ENCODE assay signal across 8 cellular contexts in the genomic region with DNA sequence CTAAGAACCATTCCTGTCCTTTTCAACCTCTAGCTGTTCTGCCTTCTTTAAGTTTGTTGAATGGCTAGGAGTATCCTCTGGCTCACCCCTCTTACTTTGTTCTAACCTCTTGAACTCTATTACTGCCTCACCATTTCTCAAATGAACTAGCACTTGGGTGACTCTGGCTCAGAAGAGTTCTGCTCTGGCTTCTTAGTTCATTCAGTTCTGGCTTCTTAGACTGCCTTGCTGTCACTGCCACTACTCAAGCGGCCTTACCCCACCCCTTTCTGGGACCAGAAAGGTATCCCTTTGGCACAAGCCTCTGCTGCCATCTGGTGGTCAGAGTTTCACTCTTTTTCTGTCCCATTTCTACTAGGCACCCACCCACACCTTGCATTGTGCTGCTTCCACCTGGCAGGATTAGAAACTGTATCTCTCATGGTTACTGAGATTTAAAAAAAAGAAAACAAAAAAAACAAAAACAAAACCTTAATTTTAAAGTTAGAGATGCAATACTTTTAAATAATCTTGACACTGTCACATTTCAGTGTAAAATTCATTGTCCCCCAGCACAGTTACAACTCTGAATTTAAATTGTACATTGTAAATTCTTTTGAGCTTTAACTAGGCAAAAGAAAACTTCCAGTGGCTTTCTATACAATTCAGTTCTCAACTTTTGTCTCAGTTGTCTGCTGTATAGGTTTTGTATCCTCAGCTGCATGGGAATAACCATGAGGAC. TPM values are rescaled to one million over a fixed set of nuclear protein-coding genes. Genes with fewer than 3 reads are reported as not detected.
A peak's percentile ranks its signal among the peaks of the same experiment; 100 is the strongest.
DNase-seq lines count a peak whose midpoint lies in the region; TF ChIP-seq lines count a peak whose summit lies in the region.

No MANE protein-coding gene starts in this region.

- H3K36me3 ChIP-seq in neutrophil = peaks cover 9% of the 10 kb centered on the region
- no peaks in the 10 kb centered on the region for H3K36me3 ChIP-seq in testis (ENCODE audit: low read depth, missing control alignments)

- no peak overlapping the region for H3K4me3 Mint-ChIP-seq in activated T-helper 1 cell treated with anti-CD3 and anti-CD28 coated beads, Interleukin-12 subunit alpha, Interleukin-12 subunit beta, Interleukin-2, Interleukin-4 antibody, amounts not matched to agents 30 ng/mL and 10 ng/mL and 1 ng/mL, durations not matched to agents 14 hours and 24 hours and 36 hours

- no peak for TF ChIP-seq POLR2A in testis (IDR thresholded peaks at IDR 0.05)

- H3K27me3 Mint-ChIP-seq in activated T-helper 1 cell treated with anti-CD3 and anti-CD28 coated beads, Interleukin-12 subunit alpha, Interleukin-12 subunit beta, Interleukin-2, Interleukin-4 antibody, amounts not matched to agents 30 ng/mL and 10 ng/mL and 1 ng/mL, durations not matched to agents 14 hours and 24 hours and 36 hours (ENCODE audit: insufficient read depth) = no peaks in the 10 kb centered on the region

- H3K4me1 ChIP-seq in neutrophil (ENCODE audit: control insufficient read depth in 1 of 2, insufficient read depth in 1 of 2, low read depth in 1 of 2, low read length in 1 of 2) (no peaks in the 10 kb centered on the region), testis (peaks cover 34% of the 10 kb centered on the region)

- H3K27ac ChIP-seq in neutrophil (no peak overlapping the region), testis (peak overlapping the region in 1 of 2 donors; percentile 59)

- intact Hi-C loops in activated T-helper 1 cell treated with anti-CD3 and anti-CD28 coated beads, Interleukin-12 subunit alpha, Interleukin-12 subunit beta, Interleukin-2, Interleukin-4 antibody, amounts not matched to agents 30 ng/mL and 10 ng/mL and 1 ng/mL, durations not matched to agents 14 hours and 24 hours and 36 hours (cut with micrococcal nuclease) = loop anchor here (1.0 kb wide), 2 partner anchors 458 to 463 kb away; no protein-coding TSS in a partner anchor
- intact Hi-C loops in testis (cut with DNase I; ENCODE audit: low total_unique reads) = loop anchor here (10.0 kb wide), 1 partner anchor 451 kb away; no protein-coding TSS in a partner anchor

- peak; percentile 79 for DNase-seq in GDM1 (lab: John Stamatoyannopoulos, UW)
- DNase-seq in H4 (ENCODE audit: low spot score) = peak; percentile 86
- peak; percentile 43 for DNase-seq in LNCaP clone FGC (ENCODE audit: low read depth)
- DNase-seq in RPMI7951 (ENCODE audit: low read depth) = peak; percentile 67
- DNase-seq in activated T-helper 1 cell treated with anti-CD3 and anti-CD28 coated beads, Interleukin-12 subunit alpha, Interleukin-12 subunit beta, Interleukin-2, Interleukin-4 antibody, amounts not matched to agents 30 ng/mL and 10 ng/mL and 1 ng/mL, durations not matched to agents 14 hours and 24 hours and 36 hours (ENCODE audit: low spot score) = peak; percentile 54
- DNase-seq in fibroblast of the aortic adventitia (ENCODE audit: low read depth) = peak; percentile 94
- peak; percentile 94 for DNase-seq in testis

- no peaks in the 10 kb centered on the region for H3K9me3 ChIP-seq in neutrophil
- H3K9me3 ChIP-seq in testis = no peaks in the 10 kb centered on the region

- no peaks in the 10 kb centered on the region for H3K9me3 Mint-ChIP-seq in activated T-helper 1 cell treated with anti-CD3 and anti-CD28 coated beads, Interleukin-12 subunit alpha, Interleukin-12 subunit beta, Interleukin-2, Interleukin-4 antibody, amounts not matched to agents 30 ng/mL and 10 ng/mL and 1 ng/mL, durations not matched to agents 14 hours and 24 hours and 36 hours

- H3K27me3 ChIP-seq in neutrophil (no peaks in the 10 kb centered on the region), testis (no peaks in the 10 kb centered on the region)

- 12 to 31% methylated on average over 1 of the region's 1 CpG for WGBS in testis, 2 donors

- H3K27ac Mint-ChIP-seq in activated T-helper 1 cell treated with anti-CD3 and anti-CD28 coated beads, Interleukin-12 subunit alpha, Interleukin-12 subunit beta, Interleukin-2, Interleukin-4 antibody, amounts not matched to agents 30 ng/mL and 10 ng/mL and 1 ng/mL, durations not matched to agents 14 hours and 24 hours and 36 hours = no peak overlapping the region

- peak; percentile 85 for TF ChIP-seq CTCF in LNCaP clone FGC (IDR thresholded peaks at IDR 0.05; ENCODE audit: control insufficient read depth, extremely low read depth, insufficient read depth)
- TF ChIP-seq CTCF in fibroblast of the aortic adventitia (IDR thresholded peaks at IDR 0.05; ENCODE audit: insufficient read depth, low read length) = peak; percentile 82
- peak; percentile 24 for TF ChIP-seq CTCF in neutrophil (IDR thresholded peaks at IDR 0.05)
- TF ChIP-seq CTCF in testis (IDR thresholded peaks at IDR 0.05) = peak; percentile 82 to 94 (median 91)

- H3K4me1 Mint-ChIP-seq in activated T-helper 1 cell treated with anti-CD3 and anti-CD28 coated beads, Interleukin-12 subunit alpha, Interleukin-12 subunit beta, Interleukin-2, Interleukin-4 antibody, amounts not matched to agents 30 ng/mL and 10 ng/mL and 1 ng/mL, durations not matched to agents 14 hours and 24 hours and 36 hours (ENCODE audit: low read depth) = no peaks in the 10 kb centered on the region

- no peaks in the 10 kb centered on the region for H3K36me3 Mint-ChIP-seq in activated T-helper 1 cell treated with anti-CD3 and anti-CD28 coated beads, Interleukin-12 subunit alpha, Interleukin-12 subunit beta, Interleukin-2, Interleukin-4 antibody, amounts not matched to agents 30 ng/mL and 10 ng/mL and 1 ng/mL, durations not matched to agents 14 hours and 24 hours and 36 hours (ENCODE audit: low read depth)

- H3K4me3 ChIP-seq in LNCaP clone FGC (ENCODE audit: low read depth, low read length) = no peak overlapping the region
- H3K4me3 ChIP-seq in fibroblast of the aortic adventitia (ENCODE audit: low read depth, low read length) = no peak overlapping the region
- no peak overlapping the region for H3K4me3 ChIP-seq in neutrophil (ENCODE audit: low read depth in 1 of 2, low read length in 1 of 2)
- no peak overlapping the region for H3K4me3 ChIP-seq in testis

RNA-seq across cellular contexts. Expression of a gene that starts 6.9 kb away (rescaled TPM):
- total RNA-seq in H4 (2014; rRNA removed; shearing (Covaris generic)) = 0.80 and 1.8 TPM in 2 replicates
- total RNA-seq in RPMI7951 (2014; rRNA removed; shearing (Covaris generic)) = 0.12 TPM in 1 of 2 replicates, not detected in the other
- 0.44 TPM in 2 replicates for total RNA-seq in activated T-helper 1 cell treated with anti-CD3 and anti-CD28 coated beads, Interleukin-12 subunit alpha, Interleukin-12 subunit beta, Interleukin-2, Interleukin-4 antibody, amounts not matched to agents 30 ng/mL and 10 ng/mL and 1 ng/mL, durations not matched to agents 14 hours and 24 hours and 36 hours
- total RNA-seq in fibroblast of the aortic adventitia (ENCODE audit: low replicate concordance) = 2.8 and 7.5 TPM in 2 replicates
- 10 to 100 TPM; 11.5 to 13.6 TPM for total RNA-seq in testis
- 16.2 TPM for polyA plus RNA-seq in testis (ENCODE audit: insufficient read depth, low read depth, low replicate concordance)

Comparison
In these comparisons a context has a peak if more than half of its experiments do, and no peak if none do; other contexts are left out.
1. DNase-seq: peak in every context shown above with its lines; median percentile 94 in fibroblast of the aortic adventitia; 94 in testis; 86 in H4; 79 in GDM1; 67 in RPMI7951; 54 in activated T-helper 1 cell treated with anti-CD3 and anti-CD28 coated beads, Interleukin-12 subunit alpha, Interleukin-12 subunit beta, Interleukin-2, Interleukin-4 antibody, amounts not matched to agents 30 ng/mL and 10 ng/mL and 1 ng/mL, durations not matched to agents 14 hours and 24 hours and 36 hours; 43 in LNCaP clone FGC.
2. CTCF ChIP-seq: peak in every context shown above with its lines; median percentile 91 in testis; 85 in LNCaP clone FGC; 82 in fibroblast of the aortic adventitia; 24 in neutrophil.